12 cellular contexts compared by ENCODE assay signal in genomic region chr15:81301385-81301784, GRCh38. TPM values are rescaled to one million over a fixed set of nuclear protein-coding genes. Genes with fewer than 3 reads are reported as not detected.
DNase-seq lines count a peak whose midpoint lies in the region; ATAC-seq, FAIRE-seq and TF ChIP-seq lines count a peak whose summit lies in the region.
"Had no signal": no experiment of that assay in that cellular context is flagged by ENCODE, and none has a peak within 500 bp of the region (broad histone marks: within the 10 kb centered on the region; RNA-seq: fewer than 3 reads in every experiment).

No MANE protein-coding gene starts in this region.

- peaks cover 92% of the 10 kb centered on the region for H3K4me1 Mint-ChIP-seq in stimulated activated naive CD8-positive, alpha-beta T cell treated with anti-CD3 and anti-CD28 coated beads, Interleukin-15, Interleukin-2, amounts not matched to agents 100 ng/mL and 50 ng/mL, for 24 hours (ENCODE audit: low read depth)
- H3K4me1 Mint-ChIP-seq in Calu3 (ENCODE audit: low read depth, unreplicated experiment): peaks cover 10% of the 10 kb centered on the region

- H3K27ac Mint-ChIP-seq in stimulated activated naive CD8-positive, alpha-beta T cell treated with anti-CD3 and anti-CD28 coated beads, Interleukin-15, Interleukin-2, amounts not matched to agents 100 ng/mL and 50 ng/mL, for 24 hours: peak overlapping the region; percentile 98
- no peak overlapping the region for H3K27ac Mint-ChIP-seq in Calu3 (ENCODE audit: unreplicated experiment)
- H3K27ac Mint-ChIP-seq: nephron had no signal

- peak overlapping the region; percentile 62 for H3K4me3 ChIP-seq in GM12878
- peak overlapping the region; percentile 49 for H3K4me3 ChIP-seq in upper lobe of right lung

- no peak for FAIRE-seq in GM12878 (lab: Jason Lieb, UNC)
- FAIRE-seq: endothelial cell of umbilical vein had no signal

- H3K9me3 Mint-ChIP-seq in stimulated activated naive CD8-positive, alpha-beta T cell treated with anti-CD3 and anti-CD28 coated beads, Interleukin-15, Interleukin-2, amounts not matched to agents 100 ng/mL and 50 ng/mL, for 24 hours: no peaks in the 10 kb centered on the region
- H3K9me3 Mint-ChIP-seq in Calu3 (ENCODE audit: low read depth, unreplicated experiment): no peaks in the 10 kb centered on the region
- H3K9me3 Mint-ChIP-seq: nephron had no signal

- peak overlapping the region; percentile 99 for H3K4me3 Mint-ChIP-seq in stimulated activated naive CD8-positive, alpha-beta T cell treated with anti-CD3 and anti-CD28 coated beads, Interleukin-15, Interleukin-2, amounts not matched to agents 100 ng/mL and 50 ng/mL, for 24 hours
- H3K4me3 Mint-ChIP-seq in Calu3 (ENCODE audit: low read depth, unreplicated experiment): no peak overlapping the region
- H3K4me3 Mint-ChIP-seq: nephron had no signal

- TF ChIP-seq POLR2A in GM12878 (IDR thresholded peaks at IDR 0.05; ENCODE audit: low read depth, low read length): no peak

- no peaks in the 10 kb centered on the region for H3K9me3 ChIP-seq in GM12878 (replicated peaks; ENCODE audit: control insufficient read depth, insufficient read depth, low read length)
- no peaks in the 10 kb centered on the region for H3K9me3 ChIP-seq in upper lobe of right lung
- H3K9me3 ChIP-seq: suprapubic skin had no signal

- CTCF ChIA-PET in GM12878 (lab: Yijun Ruan, JAX): interaction anchor here (0.9 to 4.8 kb wide), 10 partner anchors 8 to 36 kb away, joined by 3 to 50 read pairs (median 8); no protein-coding TSS in a partner anchor
- CTCF ChIA-PET in Calu3 (lab: Charles Lee): no interaction called here

- H3K9ac ChIP-seq in GM12878 (ENCODE audit: control insufficient read depth, insufficient read depth, low read length): peak overlapping the region; percentile 79; the same call in 1 of the 2 replicates

- in situ Hi-C loops in GM12878 (cut with MboI): no loop called here

- peak overlapping the region; percentile 91 for H3K4me2 ChIP-seq in GM12878 (ENCODE audit: control insufficient read depth, insufficient read depth)

- BruUV-seq in GM12878 (replicated peaks; lab: Mats Ljungman, UMichigan): TSS peak; percentile 84
- BruUV-seq in Calu3 (replicated peaks; lab: Mats Ljungman, UMichigan): no TSS peak

- H3K27me3 ChIP-seq in GM12878 (replicated peaks in 1 of 2; ENCODE audit: control insufficient read depth in 2 of 2, insufficient read depth in 2 of 2, low read length in 1 of 2) (no peaks in the 10 kb centered on the region), upper lobe of right lung (no peaks in the 10 kb centered on the region)
- H3K27me3 ChIP-seq: suprapubic skin had no signal

- RAD21 ChIA-PET in GM12878 (lab: Charles Lee; ENCODE audit: unreplicated experiment): interaction anchor here (0.6 to 5.6 kb wide), 15 partner anchors 9 to 303 kb away, joined by 3 to 83 read pairs (median 6); partner anchors contain the start of genes STARD5 and TLNRD1

- intact Hi-C loops in GM12878 (cut with micrococcal nuclease; ENCODE audit: unreplicated experiment) (no loop called here), upper lobe of right lung (cut with DNase I) (no loop called here), Calu3 (cut with micrococcal nuclease; ENCODE audit: unreplicated experiment) (no loop called here)

- H4K20me1 ChIP-seq in GM12878 (ENCODE audit: control insufficient read depth, insufficient read depth): no peaks in the 10 kb centered on the region

- H2AFZ ChIP-seq in GM12878 (ENCODE audit: control insufficient read depth, low read depth, low read length): no peak overlapping the region

- SMC1A ChIA-PET in GM12878 (lab: Charles Lee; ENCODE audit: uncharacterized antibody, unreplicated experiment): interaction anchor here (0.9 to 5.3 kb wide), 17 partner anchors 9 to 288 kb away, joined by 3 to 107 read pairs (median 7); partner anchors contain the start of gene STARD5

- H3K79me2 ChIP-seq in GM12878 (ENCODE audit: control insufficient read depth, insufficient read depth, low read length): peaks cover 86% of the 10 kb centered on the region

- peaks cover 16 to 33% of the 10 kb centered on the region in 2 experiments for H3K36me3 ChIP-seq in GM12878 (ENCODE audit: control insufficient read depth in 2 of 2, insufficient read depth in 2 of 2, low read length in 1 of 2)
- H3K36me3 ChIP-seq in upper lobe of right lung: peaks cover 77% of the 10 kb centered on the region

- POLR2A ChIA-PET in GM12878 (lab: Charles Lee): interaction anchor here (0.5 to 7.0 kb wide), 10 partner anchors 9 to 1299 kb away, joined by 3 to 103 read pairs (median 5); no protein-coding TSS in a partner anchor

- no peak for DNase-seq in stimulated activated naive CD8-positive, alpha-beta T cell treated with anti-CD3 and anti-CD28 coated beads, Interleukin-15, Interleukin-2, amounts not matched to agents 100 U/mL and 50 U/mL, for 24 hours
- no peak for DNase-seq in GM12878 (ENCODE audit: low read depth, low spot score)
- no peak for DNase-seq in upper lobe of right lung
- DNase-seq in Calu3: no peak
- no peak for DNase-seq in DMS79 (lab: John Stamatoyannopoulos, UW)
- DNase-seq: NCI-H1048 had no signal

- no peak for TF ChIP-seq CTCF in GM12878 (IDR thresholded peaks at IDR 0.05 in 2 of 3, conservative IDR thresholded peaks at IDR 0.05 in 1 of 3; ENCODE audit: control insufficient read depth in 2 of 3, extremely low read depth in 1 of 3, insufficient read depth in 1 of 3, low read depth in 3 of 3, low read length in 3 of 3)
- no peak for TF ChIP-seq CTCF in upper lobe of right lung (IDR thresholded peaks at IDR 0.05)
- no peak for TF ChIP-seq CTCF in Calu3 (IDR thresholded peaks at IDR 0.05; ENCODE audit: unreplicated experiment)

- ATAC-seq in stimulated activated naive CD8-positive, alpha-beta T cell treated with anti-CD3 and anti-CD28 coated beads, Interleukin-15, Interleukin-2, amounts not matched to agents 100 U/mL and 50 U/mL, for 24 hours: no peak
- ATAC-seq in HG03378 (IDR thresholded peaks at IDR 0.05; ENCODE audit: unreplicated experiment) (peak; percentile 2), GM12878 (peak; percentile 13), upper lobe of right lung (no peak), GM21390 (IDR thresholded peaks at IDR 0.05; ENCODE audit: unreplicated experiment) (no peak)

- peaks cover 57% of the 10 kb centered on the region for H3K4me1 ChIP-seq in GM12878 (ENCODE audit: control insufficient read depth, insufficient read depth, low read length)
- H3K4me1 ChIP-seq in upper lobe of right lung: peaks cover 50% of the 10 kb centered on the region

- WGBS in GM12878 (ENCODE audit: insufficient coverage, insufficient replicate concordance, low lambda C conversion rate, missing lambda C conversion rate): 8% methylated on average over 4 of the region's 4 CpGs

- no peak for TF ChIP-seq EP300 in GM12878 (IDR thresholded peaks at IDR 0.05; ENCODE audit: borderline replicate concordance in 1 of 2, control insufficient read depth in 1 of 2, low read depth in 2 of 2, low read length in 2 of 2)

- H3K27me3 Mint-ChIP-seq in stimulated activated naive CD8-positive, alpha-beta T cell treated with anti-CD3 and anti-CD28 coated beads, Interleukin-15, Interleukin-2, amounts not matched to agents 100 ng/mL and 50 ng/mL, for 24 hours: no peaks in the 10 kb centered on the region
- H3K27me3 Mint-ChIP-seq in Calu3 (ENCODE audit: unreplicated experiment): peaks cover 79% of the 10 kb centered on the region

- peak overlapping the region; percentile 99 for H3K27ac ChIP-seq in GM12878 (ENCODE audit: control insufficient read depth, insufficient read depth)
- no peak overlapping the region for H3K27ac ChIP-seq in upper lobe of right lung

- peaks cover 84% of the 10 kb centered on the region for H3K36me3 Mint-ChIP-seq in stimulated activated naive CD8-positive, alpha-beta T cell treated with anti-CD3 and anti-CD28 coated beads, Interleukin-15, Interleukin-2, amounts not matched to agents 100 ng/mL and 50 ng/mL, for 24 hours (ENCODE audit: low read depth)
- no peaks in the 10 kb centered on the region for H3K36me3 Mint-ChIP-seq in Calu3 (ENCODE audit: insufficient read depth, unreplicated experiment)

- TF ChIP-seq RAD21 in GM12878 (IDR thresholded peaks at IDR 0.05; ENCODE audit: insufficient read depth, low read depth, low read length): no peak

TF ChIP-seq in GM12878, 131 proteins besides CTCF, POLR2A, EP300 and RAD21:
- TF ChIP-seq CBFB (IDR thresholded peaks at IDR 0.05; ENCODE audit: low read depth) (no peak; the same call in 1 of the 2 replicates), ATF7 (IDR thresholded peaks at IDR 0.05; ENCODE audit: low read depth) (no peak), HCFC1 (IDR thresholded peaks at IDR 0.05; ENCODE audit: low read length) (no peak), MEF2A (IDR thresholded peaks at IDR 0.05; ENCODE audit: insufficient read depth, low read depth, low read length) (no peak), LARP7 (IDR thresholded peaks at IDR 0.05) (peak; percentile 15; the same call in 1 of the 2 replicates), ZNF207 (IDR thresholded peaks at IDR 0.05; ENCODE audit: borderline replicate concordance) (no peak), ETV6 (conservative IDR thresholded peaks at IDR 0.05 in 1 of 2, IDR thresholded peaks at IDR 0.05 in 1 of 2; ENCODE audit: borderline replicate concordance in 1 of 2, low read depth in 1 of 2) (no peak), SMAD1 (IDR thresholded peaks at IDR 0.05; ENCODE audit: low read depth, partially characterized antibody) (no peak)

RNA-seq across cellular contexts. Expression of gene STARD5, which starts 22.6 kb away (rescaled TPM):
- 20.1 and 22.0 TPM in 2 replicates for total RNA-seq in GM12878 (2013; cell fraction: nucleolus; rRNA removed)
- total RNA-seq in GM12878 (2014; rRNA removed): 6.3 and 6.4 TPM in 2 replicates
- total RNA-seq in GM12878 (2014; rRNA removed; fragmentation: Illumina TruSeq; extraction: Trizol): 4.1 and 4.5 TPM in 2 replicates
- total RNA-seq in GM12878 (2021): 6.0 and 6.1 TPM in 2 replicates
- 2.0 TPM for polyA plus RNA-seq in GM12878 (2011; ENCODE audit: low read depth)
- polyA plus RNA-seq in GM12878 (2011; rRNA removed): 7.5 and 9.4 TPM in 2 replicates
- 11.9 and 12.7 TPM in 2 replicates for polyA plus RNA-seq in GM12878 (2011; cell fraction: cytosol; rRNA removed)
- 22.7 and 29.4 TPM in 2 replicates for polyA plus RNA-seq in GM12878 (2011; cell fraction: nucleus; rRNA removed)
- polyA plus RNA-seq in GM12878 (2012): 3.0 and 4.8 TPM in 2 replicates
- polyA plus RNA-seq in GM12878 (2014; fragmentation: Illumina TruSeq; extraction: Trizol): 5.4 and 6.3 TPM in 2 replicates
- polyA plus RNA-seq in GM12878 (2014; fragmentation: Nextera tagmentation; extraction: Ambion mirVana): 1 to 10 TPM; 2.3 to 3.5 TPM
- polyA plus RNA-seq in GM12878 (2014; rRNA removed): 8.4 and 8.6 TPM in 2 replicates
- 1 to 10 TPM; 3.0 to 3.5 TPM for polyA plus RNA-seq in GM12878 (2016; fragmentation: Nextera tagmentation; extraction: Ambion mirVana)
- polyA minus RNA-seq in GM12878 (2011; rRNA and poly(A)+ RNA removed): 11.0 and 11.7 TPM in 2 replicates
- 1.9 and 3.1 TPM in 2 replicates for polyA minus RNA-seq in GM12878 (2011; cell fraction: cytosol; rRNA and poly(A)+ RNA removed)
- 13.1 and 19.6 TPM in 2 replicates for polyA minus RNA-seq in GM12878 (2011; cell fraction: nucleus; rRNA and poly(A)+ RNA removed)
- 5.4 TPM for total RNA-seq in upper lobe of right lung
- 1.4 and 1.9 TPM in 2 replicates for total RNA-seq in Calu3 (2022)

Comparison
In these comparisons a context has a peak if more than half of its experiments do, and no peak if none do; other contexts are left out.
1. ATAC-seq: peak in HG03378 (single experiment) and GM12878 (single experiment); none in stimulated activated naive CD8-positive, alpha-beta T cell treated with anti-CD3 and anti-CD28 coated beads, Interleukin-15, Interleukin-2, amounts not matched to agents 100 U/mL and 50 U/mL, for 24 hours (single experiment), upper lobe of right lung (single experiment) and GM21390 (single experiment).